In genomic region chr2:188042412-188042811, GRCh38 we compare ENCODE assay signal across 12 cellular contexts.
DNase-seq lines count a peak whose midpoint lies in the region; ATAC-seq and TF ChIP-seq lines count a peak whose summit lies in the region.
"Had no signal": no experiment of that assay in that cellular context is flagged by ENCODE, and none has a peak within 500 bp of the region (broad histone marks: within the 10 kb centered on the region; RNA-seq: fewer than 3 reads in every experiment).

No MANE protein-coding gene starts in this region.

- H3K4me3 ChIP-seq in PC-3 (ENCODE audit: low read length) (no peak overlapping the region), fibroblast of lung (replicated peaks in 1 of 4; ENCODE audit: control extremely low read depth in 1 of 4, insufficient read depth in 1 of 4, low read depth in 3 of 4, low read length in 4 of 4) (no peak overlapping the region), osteoblast (ENCODE audit: insufficient read depth, low read length) (no peak overlapping the region)

- intact Hi-C loops in PC-3 (cut with micrococcal nuclease) = no loop called here

- H3K4me1 Mint-ChIP-seq in effector memory CD8-positive, alpha-beta T cell (ENCODE audit: low read depth in 2 of 2) = no peaks in the 10 kb centered on the region
- H3K4me1 Mint-ChIP-seq: CD8-positive, alpha-beta memory T cell had no signal

- no peaks in the 10 kb centered on the region for H4K20me1 ChIP-seq in PC-3 (ENCODE audit: low read length)
- H4K20me1 ChIP-seq in fibroblast of lung (ENCODE audit: control insufficient read depth, extremely low read depth, insufficient read depth, low read length) = no peaks in the 10 kb centered on the region
- no peaks in the 10 kb centered on the region for H4K20me1 ChIP-seq in osteoblast (ENCODE audit: insufficient read depth, low read length)

- peaks cover 0 to 7% of the 10 kb centered on the region in 2 donors for H3K9me3 Mint-ChIP-seq in effector memory CD8-positive, alpha-beta T cell

- H3K27ac Mint-ChIP-seq in effector memory CD8-positive, alpha-beta T cell = no peak overlapping the region
- H3K27ac Mint-ChIP-seq: CD8-positive, alpha-beta memory T cell had no signal

- DNase-seq in ELR (ENCODE audit: low read depth) = peak; percentile 48
- peak; percentile 41 for DNase-seq in PC-3
- peak; percentile 80 to 87 for DNase-seq in fibroblast of lung (ENCODE audit: low read depth in 2 of 2)
- DNase-seq in osteoblast (ENCODE audit: insufficient read length, low spot score, missing footprints) = peak; percentile 66
- no peak for DNase-seq in NOMO-1 treated with DMSO at 0.1 percent for 48 hours (lab: John Stamatoyannopoulos, UW; ENCODE audit: unreplicated experiment)
- no peak for DNase-seq in effector memory CD8-positive, alpha-beta T cell
- DNase-seq: CD8-positive, alpha-beta memory T cell; NCI-H1417 treated with DMSO at 0.1 percent for 48 hours; NCI-H82 had no signal

- H3F3A ChIP-seq in PC-3 (ENCODE audit: low read length, unreplicated experiment) = no peaks in the 10 kb centered on the region

- 0 out of 2 replicates have a peak overlapping the region, but pooled peaks have one; percentile 32 for H2AFZ ChIP-seq in PC-3 (ENCODE audit: low read length)
- H2AFZ ChIP-seq in fibroblast of lung (ENCODE audit: low read length) = peak overlapping the region; percentile 17
- H2AFZ ChIP-seq in osteoblast (ENCODE audit: low read length) = no peak overlapping the region

- H3K27ac ChIP-seq in PC-3 (ENCODE audit: low read length) (no peak overlapping the region), fibroblast of lung (ENCODE audit: insufficient read depth, low read length) (no peak overlapping the region), osteoblast (ENCODE audit: low read depth, low read length) (no peak overlapping the region)

- ATAC-seq in PC-3 (peak; percentile 58; the same call in 1 of the 2 replicates), GM18909 (IDR thresholded peaks at IDR 0.05; ENCODE audit: poor library complexity, unreplicated experiment) (no peak), GM21717 (IDR thresholded peaks at IDR 0.05; ENCODE audit: unreplicated experiment) (no peak)
- no peak for ATAC-seq in effector memory CD8-positive, alpha-beta T cell (replicated peaks)
- ATAC-seq: WTC11 had no signal

- no peaks in the 10 kb centered on the region for H3K27me3 Mint-ChIP-seq in effector memory CD8-positive, alpha-beta T cell
- H3K27me3 Mint-ChIP-seq: CD8-positive, alpha-beta memory T cell had no signal

- no peaks in the 10 kb centered on the region for H3K79me2 ChIP-seq in PC-3 (ENCODE audit: low read length)
- no peaks in the 10 kb centered on the region for H3K79me2 ChIP-seq in fibroblast of lung (ENCODE audit: control insufficient read depth, insufficient read depth, low read length)
- H3K79me2 ChIP-seq in osteoblast (ENCODE audit: insufficient read depth, low read length) = no peaks in the 10 kb centered on the region

- no peaks in the 10 kb centered on the region for H3K36me3 ChIP-seq in PC-3 (ENCODE audit: low read depth, low read length)
- H3K36me3 ChIP-seq in fibroblast of lung (ENCODE audit: control insufficient read depth, insufficient read depth, low read length) = no peaks in the 10 kb centered on the region
- no peaks in the 10 kb centered on the region for H3K36me3 ChIP-seq in osteoblast (ENCODE audit: insufficient read depth, low read length)

- no peaks in the 10 kb centered on the region for H3K9me3 ChIP-seq in PC-3 (ENCODE audit: low read length)
- no peaks in the 10 kb centered on the region for H3K9me3 ChIP-seq in fibroblast of lung (ENCODE audit: control insufficient read depth, insufficient read depth, low read depth, low read length)
- no peaks in the 10 kb centered on the region for H3K9me3 ChIP-seq in osteoblast (ENCODE audit: low read depth, low read length)

- POLR2A ChIA-PET in PC-3 (lab: Charles Lee; ENCODE audit: unreplicated experiment) = interaction anchor here (0.7 kb wide), 1 partner anchor 117 kb away, joined by 5 read pairs; no protein-coding TSS in a partner anchor

- H3K4me1 ChIP-seq in PC-3 (ENCODE audit: insufficient read depth, low read length) (no peaks in the 10 kb centered on the region), fibroblast of lung (ENCODE audit: control insufficient read depth, extremely low read depth, insufficient read depth, low read length) (no peaks in the 10 kb centered on the region), osteoblast (ENCODE audit: insufficient read depth, low read length) (no peaks in the 10 kb centered on the region)

- H3K27me3 ChIP-seq in PC-3 (ENCODE audit: low read length) = no peaks in the 10 kb centered on the region
- no peaks in the 10 kb centered on the region for H3K27me3 ChIP-seq in fibroblast of lung (ENCODE audit: control insufficient read depth, insufficient read depth, low read length)
- no peaks in the 10 kb centered on the region for H3K27me3 ChIP-seq in osteoblast (ENCODE audit: insufficient read depth, low read length)

- H3K9me2 ChIP-seq in PC-3 (replicated peaks; ENCODE audit: low read length) = no peaks in the 10 kb centered on the region

- no TSS peak for BruUV-seq in PC-3 (replicated peaks; lab: Mats Ljungman, UMichigan)

- H3K9ac ChIP-seq in PC-3 (ENCODE audit: low read length) (no peak overlapping the region), fibroblast of lung (ENCODE audit: insufficient read depth, low read length) (no peak overlapping the region)

- CTCF ChIA-PET in PC-3 (lab: Charles Lee) = no interaction called here

- TF ChIP-seq CTCF in PC-3 (conservative IDR thresholded peaks at IDR 0.05; ENCODE audit: low read depth, low read length) = no peak
- TF ChIP-seq CTCF in fibroblast of lung (conservative IDR thresholded peaks at IDR 0.05 in 1 of 2, IDR thresholded peaks at IDR 0.05 in 1 of 2; ENCODE audit: low read depth in 1 of 2, low read length in 2 of 2) = no peak
- TF ChIP-seq CTCF in osteoblast (IDR thresholded peaks at IDR 0.05; ENCODE audit: extremely low read depth, low read depth, low read length) = no peak

- no peak overlapping the region for H3K4me3 Mint-ChIP-seq in effector memory CD8-positive, alpha-beta T cell
- H3K4me3 Mint-ChIP-seq: CD8-positive, alpha-beta memory T cell; WTC11 had no signal

- no peaks in the 10 kb centered on the region for H3K36me3 Mint-ChIP-seq in effector memory CD8-positive, alpha-beta T cell (ENCODE audit: insufficient read depth)
- H3K36me3 Mint-ChIP-seq: CD8-positive, alpha-beta memory T cell had no signal

- H3K4me2 ChIP-seq in PC-3 (ENCODE audit: low read length) (no peak overlapping the region), fibroblast of lung (ENCODE audit: extremely low read depth, insufficient read depth, low read length) (no peak overlapping the region), osteoblast (ENCODE audit: insufficient read depth, low read length) (no peak overlapping the region)

Comparison
In these comparisons a context has a peak if more than half of its experiments do, and no peak if none do; other contexts are left out.
1. DNase-seq: peak in ELR (single experiment), PC-3 (single experiment), fibroblast of lung (2 of 2) and osteoblast (single experiment); none in NOMO-1 treated with DMSO at 0.1 percent for 48 hours (single experiment) and effector memory CD8-positive, alpha-beta T cell (0 of 3).